Comparison of ENCODE assay signal across 1 cellular context in genomic region chr2:61905372-61906186, GRCh38.
TF ChIP-seq lines count a peak whose summit lies in the region.

Gene COMMD1, plus strand, starts transcription at chr2:61905674. Its CDS starts 5 bp downstream, at chr2:61905679.

TF ChIP-seq in GM12878, 131 proteins besides CTCF, POLR2A, EP300 and RAD21 (continued from another document):
- TF ChIP-seq WRNIP1 (IDR thresholded peaks at IDR 0.05; ENCODE audit: borderline replicate concordance, low read depth, low read length) (no peak), TARDBP (IDR thresholded peaks at IDR 0.05; ENCODE audit: borderline replicate concordance) (no peak), RFX5 (IDR thresholded peaks at IDR 0.05; ENCODE audit: low read depth, low read length) (peak; percentile 92), SMC3 (IDR thresholded peaks at IDR 0.05; ENCODE audit: borderline replicate concordance, low read length) (no peak), HDAC2 (IDR thresholded peaks at IDR 0.05) (no peak), LARP7 (IDR thresholded peaks at IDR 0.05) (peak; percentile 82), STAT3 (IDR thresholded peaks at IDR 0.05; ENCODE audit: low read depth, low read length) (no peak)
